ENCODE assay signal across 8 cellular contexts in genomic region chr2:202378661-202379338, GRCh38. TPM values are rescaled to one million over a fixed set of nuclear protein-coding genes. Genes with fewer than 3 reads are reported as not detected.
DNase-seq lines count a peak whose midpoint lies in the region; ATAC-seq and TF ChIP-seq lines count a peak whose summit lies in the region.

No MANE protein-coding gene starts in this region.

- H3K36me3 Mint-ChIP-seq in activated CD4-positive, alpha-beta T cell treated with anti-CD3 and anti-CD28 coated beads, Interleukin-2, amount 10 ng/mL, durations not matched to agents 24 days and 14 days (ENCODE audit: low read depth) = no peaks in the 10 kb centered on the region

- H3K27me3 ChIP-seq in adrenal gland = no peaks in the 10 kb centered on the region
- H3K27me3 ChIP-seq in thyroid gland = no peaks in the 10 kb centered on the region

- no peak overlapping the region for H3K27ac Mint-ChIP-seq in activated CD4-positive, alpha-beta T cell treated with anti-CD3 and anti-CD28 coated beads, Interleukin-2, amount 10 ng/mL, durations not matched to agents 24 days and 14 days

- no peaks in the 10 kb centered on the region for H3K9me3 Mint-ChIP-seq in activated CD4-positive, alpha-beta T cell treated with anti-CD3 and anti-CD28 coated beads, Interleukin-2, amount 10 ng/mL, durations not matched to agents 24 days and 14 days

- TF ChIP-seq CTCF in adrenal gland (IDR thresholded peaks at IDR 0.05) (no peak), thyroid gland (IDR thresholded peaks at IDR 0.05) (no peak)

- ATAC-seq in GM19397 (IDR thresholded peaks at IDR 0.05; ENCODE audit: unreplicated experiment) (no peak), GM21515 (IDR thresholded peaks at IDR 0.05; ENCODE audit: unreplicated experiment) (no peak), HG02840 (IDR thresholded peaks at IDR 0.05; ENCODE audit: low FRiP score, unreplicated experiment) (no peak)

- TF ChIP-seq POLR2A in adrenal gland (IDR thresholded peaks at IDR 0.05) = no peak
- TF ChIP-seq POLR2A in thyroid gland (IDR thresholded peaks at IDR 0.05) = no peak

- peaks cover 19 to 58% of the 10 kb centered on the region in 2 donors for H3K4me1 ChIP-seq in adrenal gland (replicated peaks in 1 of 2)
- peaks cover 14 to 29% of the 10 kb centered on the region in 2 donors for H3K4me1 ChIP-seq in thyroid gland

- peaks cover 3% of the 10 kb centered on the region for H3K27me3 Mint-ChIP-seq in activated CD4-positive, alpha-beta T cell treated with anti-CD3 and anti-CD28 coated beads, Interleukin-2, amount 10 ng/mL, durations not matched to agents 24 days and 14 days

- peak overlapping the region in 3 of 5 donors; percentile 64 to 98 (median 96) for H3K27ac ChIP-seq in adrenal gland
- peak overlapping the region in 1 of 3 donors; percentile 98 for H3K27ac ChIP-seq in thyroid gland

- H3K4me3 Mint-ChIP-seq in activated CD4-positive, alpha-beta T cell treated with anti-CD3 and anti-CD28 coated beads, Interleukin-2, amount 10 ng/mL, durations not matched to agents 24 days and 14 days = peak overlapping the region; percentile 56

- peak overlapping the region in 3 of 4 donors; percentile 37 to 94 (median 89) for H3K4me3 ChIP-seq in adrenal gland
- peak overlapping the region in 2 of 3 donors; percentile 74 to 91 for H3K4me3 ChIP-seq in thyroid gland (replicated peaks in 1 of 3)

- H3K4me1 Mint-ChIP-seq in activated CD4-positive, alpha-beta T cell treated with anti-CD3 and anti-CD28 coated beads, Interleukin-2, amount 10 ng/mL, durations not matched to agents 24 days and 14 days = peaks cover 31% of the 10 kb centered on the region

- H3K36me3 ChIP-seq in adrenal gland (replicated peaks in 1 of 2) (no peaks in the 10 kb centered on the region), thyroid gland (no peaks in the 10 kb centered on the region)

- WGBS in adrenal gland, 4 donors = 13 to 19% (median 14%) methylated on average over 3 of the region's 3 CpGs
- 25 to 26% methylated on average over 3 of the region's 3 CpGs for WGBS in thyroid gland, 2 donors

- intact Hi-C loops in activated CD4-positive, alpha-beta T cell treated with anti-CD3 and anti-CD28 coated beads, Interleukin-2, amount 10 ng/mL, durations not matched to agents 24 days and 14 days (cut with micrococcal nuclease) = loop anchor here (5.0 to 10.0 kb wide), 2 partner anchors 76 to 256 kb away; partner anchors contain the start of gene FAM117B
- intact Hi-C loops in adrenal gland (cut with DNase I) = loop anchor here in 1 of 2 donors (5.0 kb wide), 1 partner anchor 101 kb away; no protein-coding TSS in a partner anchor
- intact Hi-C loops in thyroid gland (cut with DNase I) = loop anchor here (10.0 kb wide), 1 partner anchor 636 kb away; the partner anchor contains the start of gene NBEAL1

- H3K9me3 ChIP-seq in adrenal gland (replicated peaks in 1 of 3) (no peaks in the 10 kb centered on the region), thyroid gland (no peaks in the 10 kb centered on the region)

- no peak for DNase-seq in activated CD4-positive, alpha-beta T cell treated with anti-CD3 and anti-CD28 coated beads, Interleukin-2, amount 10 ng/mL, durations not matched to agents 24 days and 14 days
- no peak for DNase-seq in activated CD4-positive, alpha-beta T cell treated with anti-CD3 and anti-CD28 coated beads, Interleukin-2, amount 50 U/mL, for 4 hours
- DNase-seq in adrenal gland (no peak), kidney glomerular epithelial cell (lab: John Stamatoyannopoulos, UW) (peak; percentile 35), thyroid gland (no peak)

RNA-seq across cellular contexts. Expression of gene BMPR2, which starts 2.7 kb away (rescaled TPM):
- total RNA-seq in activated CD4-positive, alpha-beta T cell treated with anti-CD3 and anti-CD28 coated beads, Interleukin-2, amount 10 ng/mL, durations not matched to agents 24 days and 14 days = 5.4 and 6.3 TPM in 2 replicates
- 100 to 1,000 TPM in 3 of 8 donors, 10 to 100 TPM in 5; 75.3 to 123 (median 96.6) TPM for total RNA-seq in adrenal gland
- 10 to 100 TPM in 2 of 3 donors, 1 to 10 TPM in 1; 7.7 to 50.6 (median 10.1) TPM for polyA plus RNA-seq in adrenal gland
- 10 to 100 TPM; 50.1 to 67.0 (median 56.3) TPM for total RNA-seq in thyroid gland
